Comparison of ENCODE assay signal across 14 cellular contexts in the genomic region with DNA sequence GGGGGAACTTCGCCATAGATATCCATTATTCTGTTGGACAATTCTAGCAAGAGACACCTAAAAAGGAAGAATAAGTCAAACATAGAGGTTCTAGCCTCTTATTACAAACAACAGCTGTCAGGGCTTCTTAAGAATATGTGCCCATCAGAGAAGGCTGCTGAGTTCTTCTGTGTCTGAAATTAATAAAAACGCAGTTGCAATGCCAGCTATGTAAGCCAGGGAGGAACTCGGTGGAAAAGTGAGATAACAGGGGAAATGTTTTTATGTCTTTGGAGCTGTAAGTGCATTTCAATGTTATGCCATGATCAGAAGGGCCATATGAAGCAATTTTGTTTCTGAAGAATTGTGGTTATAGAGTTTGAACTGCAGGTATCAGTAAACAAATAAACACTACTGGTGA.
DNase-seq lines count a peak whose midpoint lies in the region; ATAC-seq and TF ChIP-seq lines count a peak whose summit lies in the region.
"Had no signal": no experiment of that assay in that cellular context is flagged by ENCODE, and none has a peak within 500 bp of the region (broad histone marks: within the 10 kb centered on the region; RNA-seq: fewer than 3 reads in every experiment).

No MANE protein-coding gene starts in this region.

- no peak overlapping the region for H2AFZ ChIP-seq in GM23338
- no peak overlapping the region for H2AFZ ChIP-seq in MM.1S (ENCODE audit: low read length)

- H3K4me1 ChIP-seq in GM23338 (ENCODE audit: insufficient read depth) (no peaks in the 10 kb centered on the region), MM.1S (ENCODE audit: low read length) (no peaks in the 10 kb centered on the region)
- H3K4me1 ChIP-seq: BLaER1 treated with 17β-estradiol and CSF1 and Interleukin-3, amounts not matched to agents 10 nM and 100 nM had no signal

- H3K4me2 ChIP-seq in GM23338, result no peak overlapping the region
- no peak overlapping the region for H3K4me2 ChIP-seq in MM.1S (ENCODE audit: low read depth, low read length)
- H3K4me2 ChIP-seq: BLaER1 treated with 17β-estradiol and CSF1 and Interleukin-3, amounts not matched to agents 10 nM and 100 nM had no signal

- H3K9me2 ChIP-seq in GM23338 (ENCODE audit: insufficient read depth) (no peaks in the 10 kb centered on the region), MM.1S (replicated peaks; ENCODE audit: insufficient read depth, low read length) (no peaks in the 10 kb centered on the region)

- DNase-seq in AG10803 (ENCODE audit: low read depth) (peak; percentile 1), GM03348 (ENCODE audit: low spot score) (peak; percentile 4), cerebellar cortex (ENCODE audit: low spot score) (peak; percentile 29), iris pigment epithelial cell (ENCODE audit: low read depth) (peak; percentile 5), GM23338 (ENCODE audit: low spot score) (no peak), MM.1S (no peak)
- DNase-seq: ACHN, H7, Karpas-422, NCI-H1930, NCI-H2227 treated with DMSO at 0.1 percent for 48 hours had no signal

- H4K20me1 ChIP-seq in GM23338 (replicated peaks; ENCODE audit: insufficient read depth), result peaks cover 17% of the 10 kb centered on the region; the same call in 1 of the 2 replicates
- no peaks in the 10 kb centered on the region for H4K20me1 ChIP-seq in MM.1S (ENCODE audit: insufficient read depth, low read length)

- H3K4me3 Mint-ChIP-seq in GM23338, result no peak overlapping the region

- peaks cover 5% of the 10 kb centered on the region; the same call in 1 of the 3 replicates for H3K36me3 Mint-ChIP-seq in GM23338 (ENCODE audit: low read depth)

- no peaks in the 10 kb centered on the region for H3K4me1 Mint-ChIP-seq in GM23338

- no peaks in the 10 kb centered on the region for H3K27me3 Mint-ChIP-seq in GM23338 (ENCODE audit: insufficient read depth, low read depth, poor library complexity)

- H3K36me3 ChIP-seq in GM23338 (ENCODE audit: insufficient read depth), result no peaks in the 10 kb centered on the region
- H3K36me3 ChIP-seq in MM.1S (replicated peaks; ENCODE audit: insufficient read depth, low read length), result no peaks in the 10 kb centered on the region

- H3K9me3 Mint-ChIP-seq in GM23338, result no peaks in the 10 kb centered on the region

- H3F3A ChIP-seq in GM23338 (replicated peaks; ENCODE audit: low read depth) (no peaks in the 10 kb centered on the region), MM.1S (ENCODE audit: insufficient read depth, low read length) (no peaks in the 10 kb centered on the region)

- H3K4me3 ChIP-seq in AG10803 (ENCODE audit: low read length), result no peak overlapping the region
- H3K4me3 ChIP-seq in GM23338, result no peak overlapping the region
- no peak overlapping the region for H3K4me3 ChIP-seq in MM.1S (ENCODE audit: low read length)
- H3K4me3 ChIP-seq: BLaER1 treated with 17β-estradiol and CSF1 and Interleukin-3, amounts not matched to agents 10 nM and 100 nM had no signal

- no peak overlapping the region for H3K27ac ChIP-seq in GM23338 (ENCODE audit: low read depth)
- H3K27ac ChIP-seq in MM.1S (ENCODE audit: low read length), result no peak overlapping the region
- H3K27ac ChIP-seq: BLaER1 treated with 17β-estradiol and CSF1 and Interleukin-3, amounts not matched to agents 10 nM and 100 nM had no signal

- no peak overlapping the region for H3K27ac Mint-ChIP-seq in GM23338

- H3K27me3 ChIP-seq in GM23338 (ENCODE audit: insufficient read depth) (no peaks in the 10 kb centered on the region), MM.1S (replicated peaks; ENCODE audit: insufficient read depth, low read length) (no peaks in the 10 kb centered on the region)
- H3K27me3 ChIP-seq: BLaER1 treated with 17β-estradiol and CSF1 and Interleukin-3, amounts not matched to agents 10 nM and 100 nM had no signal

- H3K79me2 ChIP-seq in GM23338 (replicated peaks; ENCODE audit: insufficient read depth) (peaks cover 4% of the 10 kb centered on the region; the same call in 1 of the 2 replicates), MM.1S (ENCODE audit: low read length) (no peaks in the 10 kb centered on the region)

- no peak overlapping the region for H3K9ac ChIP-seq in MM.1S (ENCODE audit: low read length)
- H3K9ac ChIP-seq: BLaER1 treated with 17β-estradiol and CSF1 and Interleukin-3, amounts not matched to agents 10 nM and 100 nM had no signal

- no peak for ATAC-seq in GM23338
- ATAC-seq in HG03280 (IDR thresholded peaks at IDR 0.05; ENCODE audit: unreplicated experiment), result no peak
- ATAC-seq: Right ventricle myocardium inferior had no signal

- TF ChIP-seq CTCF in AG10803 (conservative IDR thresholded peaks at IDR 0.05; ENCODE audit: low read length) (no peak; the same call in 1 of the 2 replicates), GM23338 (conservative IDR thresholded peaks at IDR 0.05; ENCODE audit: low read depth in 2 of 2) (no peak), MM.1S (IDR thresholded peaks at IDR 0.05; ENCODE audit: low read length) (no peak)

- H3K9me3 ChIP-seq in MM.1S (replicated peaks; ENCODE audit: insufficient read depth, low read length), result no peaks in the 10 kb centered on the region
- H3K9me3 ChIP-seq: BLaER1 treated with 17β-estradiol and CSF1 and Interleukin-3, amounts not matched to agents 10 nM and 100 nM had no signal

TF ChIP-seq in GM23338, 12 proteins besides CTCF, POLR2A, EP300 and RAD21 (continues in another document):
- TF ChIP-seq POLR2AphosphoS5 (IDR thresholded peaks at IDR 0.05; ENCODE audit: low read depth) (no peak), JUNB (IDR thresholded peaks at IDR 0.05; ENCODE audit: unreplicated experiment) (no peak), EZH2phosphoT487 (IDR thresholded peaks at IDR 0.05; ENCODE audit: unreplicated experiment) (no peak), NANOG (IDR thresholded peaks at IDR 0.05; ENCODE audit: borderline replicate concordance) (no peak), EZH2 (IDR thresholded peaks at IDR 0.05; ENCODE audit: low read depth, unreplicated experiment) (no peak), CREB1 (CRISPR knock-in tag; IDR thresholded peaks at IDR 0.05; ENCODE audit: low read depth) (no peak), REST (IDR thresholded peaks at IDR 0.05; ENCODE audit: unreplicated experiment) (no peak), ZNF331 (CRISPR knock-in tag; IDR thresholded peaks at IDR 0.05; ENCODE audit: low read depth) (no peak), STAT1 (IDR thresholded peaks at IDR 0.05; ENCODE audit: unreplicated experiment) (no peak), ZNF114 (CRISPR knock-in tag; IDR thresholded peaks at IDR 0.05) (no peak)
- TF ChIP-seq, protein P1, sequence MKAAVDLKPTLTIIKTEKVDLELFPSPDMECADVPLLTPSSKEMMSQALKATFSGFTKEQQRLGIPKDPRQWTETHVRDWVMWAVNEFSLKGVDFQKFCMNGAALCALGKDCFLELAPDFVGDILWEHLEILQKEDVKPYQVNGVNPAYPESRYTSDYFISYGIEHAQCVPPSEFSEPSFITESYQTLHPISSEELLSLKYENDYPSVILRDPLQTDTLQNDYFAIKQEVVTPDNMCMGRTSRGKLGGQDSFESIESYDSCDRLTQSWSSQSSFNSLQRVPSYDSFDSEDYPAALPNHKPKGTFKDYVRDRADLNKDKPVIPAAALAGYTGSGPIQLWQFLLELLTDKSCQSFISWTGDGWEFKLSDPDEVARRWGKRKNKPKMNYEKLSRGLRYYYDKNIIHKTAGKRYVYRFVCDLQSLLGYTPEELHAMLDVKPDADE (IDR thresholded peaks at IDR 0.05), result no peak

Comparison
In these comparisons a context has a peak if more than half of its experiments do, and no peak if none do; other contexts are left out.
1. DNase-seq: peak in AG10803 (single experiment), GM03348 (single experiment), cerebellar cortex (single experiment) and iris pigment epithelial cell (single experiment); none in GM23338 (single experiment) and MM.1S (single experiment).